In the genomic region with DNA sequence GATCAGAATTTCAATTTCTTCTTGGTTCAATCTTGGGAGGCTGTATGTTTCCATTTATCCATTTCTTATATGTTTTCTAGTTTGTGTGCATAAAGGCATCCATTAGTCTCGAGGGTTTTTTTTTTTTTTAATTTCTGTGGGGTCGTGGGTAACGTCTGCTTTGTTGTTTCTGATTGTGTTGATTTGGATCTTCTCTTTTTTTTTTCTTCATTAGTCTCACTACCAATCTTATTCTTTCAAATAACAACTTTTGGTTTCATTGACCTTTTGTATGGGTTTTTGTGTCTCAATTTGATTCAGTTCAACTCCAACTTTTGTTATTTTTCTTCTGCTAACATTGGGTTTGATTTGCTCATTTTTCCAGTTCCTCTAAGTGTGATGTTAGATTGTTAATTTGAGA, we compare ENCODE assay signal across 13 cellular contexts. TPM values are rescaled to one million over a fixed set of nuclear protein-coding genes. Genes with fewer than 3 reads are reported as not detected.
DNase-seq lines count a peak whose midpoint lies in the region; ATAC-seq and TF ChIP-seq lines count a peak whose summit lies in the region.
"Had no signal": no experiment of that assay in that cellular context is flagged by ENCODE, and none has a peak within 500 bp of the region (broad histone marks: within the 10 kb centered on the region; RNA-seq: fewer than 3 reads in every experiment).

No MANE protein-coding gene starts in this region.

- no peak for TF ChIP-seq CTCF in activated CD8-positive, alpha-beta T cell treated with anti-CD3 and anti-CD28 coated beads for 36 hours (IDR thresholded peaks at IDR 0.05)

- peaks cover 5 to 8% of the 10 kb centered on the region in 2 donors for H3K9me3 Mint-ChIP-seq in activated T-cell treated with anti-CD3 and anti-CD28 coated beads, Interleukin-2, amount 50 U/mL, for 72 hours
- peaks cover 12% of the 10 kb centered on the region for H3K9me3 Mint-ChIP-seq in activated CD8-positive, alpha-beta T cell treated with anti-CD3 and anti-CD28 coated beads for 36 hours
- H3K9me3 Mint-ChIP-seq in central memory CD8-positive, alpha-beta T cell = peaks cover 6% of the 10 kb centered on the region
- peaks cover 3 to 6% of the 10 kb centered on the region in 2 donors for H3K9me3 Mint-ChIP-seq in stimulated activated naive B cell treated with anti-CD40 and anti-IgM and Interleukin-4, amounts not matched to agents 10 μg/mL and 1 μg/mL and 100 μg/mL, for 72 hours

- CTCF ChIA-PET in activated CD8-positive, alpha-beta T cell treated with anti-CD3 and anti-CD28 coated beads for 36 hours (lab: Charles Lee) = no interaction called here

- POLR2A ChIA-PET in activated CD8-positive, alpha-beta T cell treated with anti-CD3 and anti-CD28 coated beads for 36 hours (lab: Charles Lee) = no interaction called here

- no peaks in the 10 kb centered on the region for H3K27me3 Mint-ChIP-seq in activated T-cell treated with anti-CD3 and anti-CD28 coated beads, Interleukin-2, amount 50 U/mL, for 72 hours (ENCODE audit: low read depth)
- no peaks in the 10 kb centered on the region for H3K27me3 Mint-ChIP-seq in activated CD8-positive, alpha-beta T cell treated with anti-CD3 and anti-CD28 coated beads for 36 hours
- H3K27me3 Mint-ChIP-seq in central memory CD8-positive, alpha-beta T cell = no peaks in the 10 kb centered on the region
- H3K27me3 Mint-ChIP-seq in stimulated activated naive B cell treated with anti-CD40 and anti-IgM and Interleukin-4, amounts not matched to agents 10 μg/mL and 1 μg/mL and 100 μg/mL, for 72 hours = no peaks in the 10 kb centered on the region

- intact Hi-C loops in activated CD8-positive, alpha-beta T cell treated with anti-CD3 and anti-CD28 coated beads for 36 hours (cut with micrococcal nuclease) = no loop called here

- peaks cover 10 to 29% of the 10 kb centered on the region in 2 donors for H3K36me3 Mint-ChIP-seq in activated T-cell treated with anti-CD3 and anti-CD28 coated beads, Interleukin-2, amount 50 U/mL, for 72 hours (ENCODE audit: insufficient read depth in 2 of 2)
- peaks cover 38% of the 10 kb centered on the region for H3K36me3 Mint-ChIP-seq in activated CD8-positive, alpha-beta T cell treated with anti-CD3 and anti-CD28 coated beads for 36 hours (ENCODE audit: low read depth)
- no peaks in the 10 kb centered on the region for H3K36me3 Mint-ChIP-seq in central memory CD8-positive, alpha-beta T cell (ENCODE audit: insufficient read depth)
- H3K36me3 Mint-ChIP-seq in stimulated activated naive B cell treated with anti-CD40 and anti-IgM and Interleukin-4, amounts not matched to agents 10 μg/mL and 1 μg/mL and 100 μg/mL, for 72 hours = peaks cover 9 to 37% of the 10 kb centered on the region in 2 donors

- peak overlapping the region; percentile 25 to 75 for H3K4me3 Mint-ChIP-seq in activated T-cell treated with anti-CD3 and anti-CD28 coated beads, Interleukin-2, amount 50 U/mL, for 72 hours
- H3K4me3 Mint-ChIP-seq in activated CD8-positive, alpha-beta T cell treated with anti-CD3 and anti-CD28 coated beads for 36 hours = peak overlapping the region; percentile 20
- H3K4me3 Mint-ChIP-seq in central memory CD8-positive, alpha-beta T cell = no peak overlapping the region
- H3K4me3 Mint-ChIP-seq in stimulated activated naive B cell treated with anti-CD40 and anti-IgM and Interleukin-4, amounts not matched to agents 10 μg/mL and 1 μg/mL and 100 μg/mL, for 72 hours = peak overlapping the region; percentile 58 to 76
- H3K4me3 Mint-ChIP-seq: CD8-positive, alpha-beta T cell had no signal

- peak overlapping the region; percentile 58 for H3K27ac Mint-ChIP-seq in activated T-cell treated with anti-CD3 and anti-CD28 coated beads, Interleukin-2, amount 50 U/mL, for 72 hours
- H3K27ac Mint-ChIP-seq in activated CD8-positive, alpha-beta T cell treated with anti-CD3 and anti-CD28 coated beads for 36 hours = peak overlapping the region; percentile 78
- H3K27ac Mint-ChIP-seq in central memory CD8-positive, alpha-beta T cell (ENCODE audit: low read depth) = peak overlapping the region; percentile 33
- peak overlapping the region; percentile 52 for H3K27ac Mint-ChIP-seq in stimulated activated naive B cell treated with anti-CD40 and anti-IgM and Interleukin-4, amounts not matched to agents 10 μg/mL and 1 μg/mL and 100 μg/mL, for 72 hours
- H3K27ac Mint-ChIP-seq: CD8-positive, alpha-beta T cell had no signal

- no peak for ATAC-seq in activated T-cell treated with anti-CD3 and anti-CD28 coated beads, Interleukin-2, amount 50 U/mL, for 72 hours (replicated peaks in 1 of 2)
- ATAC-seq in activated CD8-positive, alpha-beta T cell treated with anti-CD3 and anti-CD28 coated beads for 36 hours = peak; percentile 47
- ATAC-seq in central memory CD8-positive, alpha-beta T cell (replicated peaks; ENCODE audit: extremely low read depth, poor library complexity, severe bottlenecking) = no peak
- peak; percentile 71 to 74 for ATAC-seq in stimulated activated naive B cell treated with anti-CD40 and anti-IgM and Interleukin-4, amounts not matched to agents 10 μg/mL and 1 μg/mL and 100 μg/mL, for 72 hours (replicated peaks)
- ATAC-seq: CD8-positive, alpha-beta T cell had no signal

- peaks cover 64% of the 10 kb centered on the region for H3K4me1 Mint-ChIP-seq in activated T-cell treated with anti-CD3 and anti-CD28 coated beads, Interleukin-2, amount 50 U/mL, for 72 hours (ENCODE audit: low read depth)
- peaks cover 49% of the 10 kb centered on the region for H3K4me1 Mint-ChIP-seq in activated CD8-positive, alpha-beta T cell treated with anti-CD3 and anti-CD28 coated beads for 36 hours (ENCODE audit: low read depth)
- H3K4me1 Mint-ChIP-seq in central memory CD8-positive, alpha-beta T cell = peaks cover 48% of the 10 kb centered on the region
- peaks cover 39 to 62% of the 10 kb centered on the region in 2 donors for H3K4me1 Mint-ChIP-seq in stimulated activated naive B cell treated with anti-CD40 and anti-IgM and Interleukin-4, amounts not matched to agents 10 μg/mL and 1 μg/mL and 100 μg/mL, for 72 hours

- DNase-seq in activated T-cell treated with anti-CD3 and anti-CD28 coated beads, Interleukin-2, amount 50 U/mL, for 72 hours = no peak
- DNase-seq in activated T-cell treated with anti-CD3 and anti-CD28 coated beads, Interleukin-2, amount 50 U/mL, for 48 hours = no peak
- no peak for DNase-seq in activated CD8-positive, alpha-beta T cell treated with anti-CD3 and anti-CD28 coated beads for 36 hours
- DNase-seq in central memory CD8-positive, alpha-beta T cell (ENCODE audit: low spot score in 2 of 2) = no peak
- no peak for DNase-seq in stimulated activated naive B cell treated with anti-CD40 and anti-IgM and Interleukin-4, amounts not matched to agents 10 μg/mL and 1 μg/mL and 100 μg/mL, for 72 hours
- DNase-seq in stimulated activated CD4-positive, alpha-beta T cell treated with anti-CD3 and anti-CD28 coated beads, Interleukin-2, amount 100 ng/mL, for 24 hours = no peak
- DNase-seq in Ammon's horn (ENCODE audit: low spot score) = no peak
- DNase-seq: CD8-positive, alpha-beta T cell; KG1; NCI-H1105; NCI-H1694 treated with DMSO at 0.1 percent for 48 hours; NCI-H446; PC-9 had no signal

RNA-seq across cellular contexts. Expression of gene MCTP2, which starts 48.9 kb away (rescaled TPM):
- total RNA-seq in activated T-cell treated with anti-CD3 and anti-CD28 coated beads, Interleukin-2, amount 50 U/mL, for 72 hours = 100 to 1,000 TPM in 1 of 2 donors, 10 to 100 TPM in 1; 49.9 to 119 TPM
- total RNA-seq in activated CD8-positive, alpha-beta T cell treated with anti-CD3 and anti-CD28 coated beads for 36 hours = 10 to 100 TPM; 16.2 to 18.3 TPM

Comparison
In these comparisons a context has a peak if more than half of its experiments do, and no peak if none do; other contexts are left out.
1. ATAC-seq: peak in activated CD8-positive, alpha-beta T cell treated with anti-CD3 and anti-CD28 coated beads for 36 hours (single experiment) and stimulated activated naive B cell treated with anti-CD40 and anti-IgM and Interleukin-4, amounts not matched to agents 10 μg/mL and 1 μg/mL and 100 μg/mL, for 72 hours (2 of 2); none in activated T-cell treated with anti-CD3 and anti-CD28 coated beads, Interleukin-2, amount 50 U/mL, for 72 hours (0 of 2) and central memory CD8-positive, alpha-beta T cell (single experiment).
2. Peak in every context shown above with its lines, with median percentiles within 50 percentile points of each other: H3K27ac Mint-ChIP-seq.